Comparison of ENCODE assay signal across 10 cellular contexts in genomic region chr3:68249265-68249664, GRCh38.
"Had no signal": no experiment of that assay in that cellular context is flagged by ENCODE, and none has a peak within 500 bp of the region (broad histone marks: within the 10 kb centered on the region; RNA-seq: fewer than 3 reads in every experiment).

No MANE protein-coding gene starts in this region.

- H3K4me3 Mint-ChIP-seq: stimulated activated naive B cell treated with anti-CD40 and anti-IgM and Interleukin-4, amounts not matched to agents 10 μg/mL and 1 μg/mL and 100 μg/mL, for 72 hours; T-cell had no signal

- H3K4me1 Mint-ChIP-seq: stimulated activated naive B cell treated with anti-CD40 and anti-IgM and Interleukin-4, amounts not matched to agents 10 μg/mL and 1 μg/mL and 100 μg/mL, for 72 hours; T-cell had no signal

- ATAC-seq: pancreas; stimulated activated naive B cell treated with anti-CD40 and anti-IgM and Interleukin-4, amounts not matched to agents 10 μg/mL and 1 μg/mL and 100 μg/mL, for 72 hours; T-cell had no signal

- H3K4me3 ChIP-seq: esophagus squamous epithelium, pancreas, upper lobe of left lung had no signal

- H3K36me3 Mint-ChIP-seq: stimulated activated naive B cell treated with anti-CD40 and anti-IgM and Interleukin-4, amounts not matched to agents 10 μg/mL and 1 μg/mL and 100 μg/mL, for 72 hours had no signal

- H3K9me3 Mint-ChIP-seq: T-cell had no signal

- H3K27ac Mint-ChIP-seq: stimulated activated naive B cell treated with anti-CD40 and anti-IgM and Interleukin-4, amounts not matched to agents 10 μg/mL and 1 μg/mL and 100 μg/mL, for 72 hours; T-cell had no signal

- DNase-seq: activated CD4-positive, alpha-beta T cell treated with anti-CD3 and anti-CD28 coated beads, Interleukin-2, amount 50 U/mL, for 1 hour; esophagus squamous epithelium; foreskin fibroblast; glutamatergic neuron; pancreas; stimulated activated naive B cell treated with anti-CD40 and anti-IgM and Interleukin-4, amounts not matched to agents 10 μg/mL and 1 μg/mL and 100 μg/mL, for 72 hours; T-cell; T1000; upper lobe of left lung; WERI-Rb-1 had no signal

- H3K27me3 Mint-ChIP-seq: stimulated activated naive B cell treated with anti-CD40 and anti-IgM and Interleukin-4, amounts not matched to agents 10 μg/mL and 1 μg/mL and 100 μg/mL, for 72 hours; T-cell had no signal
